8 cellular contexts compared by ENCODE assay signal in genomic region chr1:16122916-16123315, GRCh38. TPM values are rescaled to one million over a fixed set of nuclear protein-coding genes. Genes with fewer than 3 reads are reported as not detected.
DNase-seq lines count a peak whose midpoint lies in the region; ATAC-seq and TF ChIP-seq lines count a peak whose summit lies in the region.

No MANE protein-coding gene starts in this region.

- POLR2A ChIA-PET in BJ (lab: Charles Lee) = no interaction called here

- peak; percentile 41 for DNase-seq in BJ (ENCODE audit: low read depth)
- peak; percentile 95 for DNase-seq in LHCN-M2 (ENCODE audit: low read depth)
- peak; percentile 77 to 78 for DNase-seq in activated T-cell treated with anti-CD3 and anti-CD28 coated beads, Interleukin-2, amount 50 U/mL, for 48 hours
- DNase-seq in myocyte (ENCODE audit: low read depth) = peak; percentile 73
- no peak for DNase-seq in NCI-H1105 treated with DMSO at 0.1 percent for 48 hours (lab: John Stamatoyannopoulos, UW)
- DNase-seq in left ventricle myocardium inferior = no peak
- DNase-seq in tibial artery = no peak

- H3K27me3 ChIP-seq in BJ (ENCODE audit: control insufficient read depth, insufficient read depth, low read length) (no peaks in the 10 kb centered on the region), left ventricle myocardium inferior (ENCODE audit: low read depth) (no peaks in the 10 kb centered on the region), tibial artery (no peaks in the 10 kb centered on the region)

- intact Hi-C loops in left ventricle myocardium inferior (cut with micrococcal nuclease) = no loop called here
- intact Hi-C loops in tibial artery (cut with DNase I; ENCODE audit: low total_unique reads) = no loop called here

- H3K9me3 ChIP-seq in left ventricle myocardium inferior (replicated peaks) (no peaks in the 10 kb centered on the region), tibial artery (no peaks in the 10 kb centered on the region)

- H3K4me3 ChIP-seq in BJ (ENCODE audit: low read depth, low read length) = no peak overlapping the region
- no peak overlapping the region for H3K4me3 ChIP-seq in left ventricle myocardium inferior
- H3K4me3 ChIP-seq in tibial artery = no peak overlapping the region

- TF ChIP-seq CTCF in BJ (IDR thresholded peaks at IDR 0.05; ENCODE audit: insufficient read depth, low read depth, low read length) (no peak), left ventricle myocardium inferior (IDR thresholded peaks at IDR 0.05; ENCODE audit: borderline replicate concordance) (no peak), tibial artery (IDR thresholded peaks at IDR 0.05) (no peak)

- CTCF ChIA-PET in BJ (lab: Yijun Ruan, JAX) = interaction anchor here (0.7 to 2.8 kb wide), 4 partner anchors 34 to 64 kb away, joined by 3 to 13 read pairs (median 7); no protein-coding TSS in a partner anchor

- H3K27ac ChIP-seq in left ventricle myocardium inferior (replicated peaks) = no peak overlapping the region
- no peak overlapping the region for H3K27ac ChIP-seq in tibial artery

- peaks cover 22% of the 10 kb centered on the region for H3K36me3 ChIP-seq in BJ (ENCODE audit: control insufficient read depth, insufficient read depth, low read length)
- peaks cover 38% of the 10 kb centered on the region for H3K36me3 ChIP-seq in left ventricle myocardium inferior
- H3K36me3 ChIP-seq in tibial artery = peaks cover 3 to 39% (median 15%) of the 10 kb centered on the region in 3 donors

- H3K4me1 ChIP-seq in left ventricle myocardium inferior (peaks cover 25% of the 10 kb centered on the region), tibial artery (peaks cover 0 to 11% (median 8%) of the 10 kb centered on the region in 4 donors)

- ATAC-seq in GM19023 (IDR thresholded peaks at IDR 0.05; ENCODE audit: unreplicated experiment) = no peak

RNA-seq across cellular contexts. Expression of gene EPHA2, which starts 33.0 kb away (rescaled TPM):
- polyA plus RNA-seq in BJ (2011; rRNA removed) = 13.6 and 26.5 TPM in 2 replicates
- polyA minus RNA-seq in BJ (2011; rRNA and poly(A)+ RNA removed) = 22.8 TPM in 2 replicates
- total RNA-seq in LHCN-M2 (2014; rRNA removed) = 60.1 and 73.1 TPM in 2 replicates
- polyA plus RNA-seq in LHCN-M2 (2012) = 49.4 TPM
- 18.1 and 25.2 TPM in 2 replicates for total RNA-seq in myocyte
- polyA plus RNA-seq in myocyte (2012) = 32.6 TPM
- total RNA-seq in left ventricle myocardium inferior = 9.6 TPM

RNA-seq across cellular contexts. Expression of gene FAM131C, which starts 49.5 kb away (rescaled TPM):
- 0.34 and 0.47 TPM in 2 replicates for polyA plus RNA-seq in BJ (2011; rRNA removed)
- 0.24 and 1.3 TPM in 2 replicates for polyA minus RNA-seq in BJ (2011; rRNA and poly(A)+ RNA removed)
- total RNA-seq in LHCN-M2 (2014; rRNA removed) (0.63 and 1.4 TPM in 2 replicates), myocyte (not detected in 2 replicates), left ventricle myocardium inferior (5.4 TPM)
- 0.60 TPM for polyA plus RNA-seq in LHCN-M2 (2012)
- polyA plus RNA-seq in myocyte (2012) = 0.30 TPM

Comparison
In these comparisons a context has a peak if more than half of its experiments do, and no peak if none do; other contexts are left out.
1. DNase-seq: peak in BJ (single experiment), LHCN-M2 (single experiment), activated T-cell treated with anti-CD3 and anti-CD28 coated beads, Interleukin-2, amount 50 U/mL, for 48 hours (2 of 2) and myocyte (single experiment); none in NCI-H1105 treated with DMSO at 0.1 percent for 48 hours (single experiment), left ventricle myocardium inferior (single experiment) and tibial artery (0 of 2).